ENCODE assay signal across 17 cellular contexts in genomic region chr1:115210302-115210711, GRCh38.
A peak's percentile ranks its signal among the peaks of the same experiment; 100 is the strongest.
DNase-seq lines count a peak whose midpoint lies in the region; ATAC-seq and TF ChIP-seq lines count a peak whose summit lies in the region.
"Had no signal": no experiment of that assay in that cellular context is flagged by ENCODE, and none has a peak within 500 bp of the region (broad histone marks: within the 10 kb centered on the region; RNA-seq: fewer than 3 reads in every experiment).

No MANE protein-coding gene starts in this region.

- H3K36me3 Mint-ChIP-seq in CD4-positive, alpha-beta T cell (ENCODE audit: low read depth): no peaks in the 10 kb centered on the region
- H3K36me3 Mint-ChIP-seq: natural killer cell had no signal

- no peak overlapping the region for H3K23ac ChIP-seq in trophoblast cell (ENCODE audit: low read length)

- H3K27ac ChIP-seq in mammary epithelial cell (ENCODE audit: insufficient read depth, low read depth, low read length) (no peak overlapping the region), trophoblast cell (ENCODE audit: low read depth, low read length) (no peak overlapping the region)
- H3K27ac ChIP-seq in CD4-positive, alpha-beta T cell (ENCODE audit: low read depth, low read length): no peak overlapping the region
- H3K27ac ChIP-seq: suprapubic skin had no signal

- H3K9ac ChIP-seq in mammary epithelial cell (ENCODE audit: insufficient read depth, low read length) (no peak overlapping the region), trophoblast cell (ENCODE audit: low read length) (no peak overlapping the region)

- BruUV-seq in mammary epithelial cell (replicated peaks; lab: Mats Ljungman, UMichigan): no TSS peak

- no peaks in the 10 kb centered on the region for H3K36me3 ChIP-seq in mammary epithelial cell (ENCODE audit: insufficient read depth, low read length)
- H3K36me3 ChIP-seq in trophoblast cell (ENCODE audit: control insufficient read depth in 1 of 2, insufficient read depth in 2 of 2, low read length in 2 of 2): no peaks in the 10 kb centered on the region
- H3K36me3 ChIP-seq: suprapubic skin had no signal

- H3K4me1 ChIP-seq in mammary epithelial cell (ENCODE audit: insufficient read depth, low read length): peaks cover 19% of the 10 kb centered on the region
- peaks cover 6 to 9% of the 10 kb centered on the region in 2 experiments for H3K4me1 ChIP-seq in trophoblast cell (ENCODE audit: control insufficient read depth in 1 of 2, insufficient read depth in 2 of 2, low read length in 2 of 2)
- H3K4me1 ChIP-seq: suprapubic skin had no signal

- H3K4me2 ChIP-seq in mammary epithelial cell (ENCODE audit: insufficient read depth, low read depth, low read length) (peak overlapping the region; percentile 11), trophoblast cell (ENCODE audit: low read length) (no peak overlapping the region)

- H4K12ac ChIP-seq in trophoblast cell (ENCODE audit: low read depth, low read length): no peak overlapping the region

- H2AFZ ChIP-seq in mammary epithelial cell (ENCODE audit: low read depth, low read length): no peak overlapping the region
- no peak overlapping the region for H2AFZ ChIP-seq in trophoblast cell (ENCODE audit: insufficient read depth, low read length, poor library complexity)

- H3K27ac Mint-ChIP-seq in CD4-positive, alpha-beta T cell: no peak overlapping the region
- H3K27ac Mint-ChIP-seq: activated B cell treated with CpG ODN at 0.5 μM for 24 hours, B cell, natural killer cell had no signal

- 32% methylated on average over 4 of the region's 4 CpGs for WGBS in mammary epithelial cell (ENCODE audit: low coverage, missing lambda C conversion rate)
- WGBS in trophoblast cell (ENCODE audit: extremely low coverage, insufficient coverage, insufficient read length): no CpG with 5 or more reads among the region's 4 CpGs

- POLR2A ChIA-PET in CD4-positive, alpha-beta T cell (lab: Charles Lee): no interaction called here

- no peak for TF ChIP-seq CTCF in mammary epithelial cell (conservative IDR thresholded peaks at IDR 0.05 in 1 of 2, IDR thresholded peaks at IDR 0.05 in 1 of 2; ENCODE audit: extremely low read depth in 1 of 2, insufficient read depth in 1 of 2, low read depth in 1 of 2, low read length in 2 of 2)
- no peak for TF ChIP-seq CTCF in CD4-positive, alpha-beta T cell (IDR thresholded peaks at IDR 0.05)

- in situ Hi-C loops in mammary epithelial cell (cut with MboI; ENCODE audit: low sequenced_read_pairs in 2 of 2): no loop called here

- H3K18ac ChIP-seq in trophoblast cell (ENCODE audit: low read length): no peak overlapping the region

- ATAC-seq in HG02759 (IDR thresholded peaks at IDR 0.05; ENCODE audit: unreplicated experiment) (no peak), GM21381 (IDR thresholded peaks at IDR 0.05; ENCODE audit: unreplicated experiment) (no peak)
- no peak for ATAC-seq in CD4-positive, alpha-beta T cell (ENCODE audit: poor library complexity)
- ATAC-seq: natural killer cell had no signal

- H2BK5ac ChIP-seq in trophoblast cell (ENCODE audit: low read depth, low read length, poor library complexity): no peak overlapping the region

- no peak overlapping the region for H4K8ac ChIP-seq in trophoblast cell (ENCODE audit: low read depth, low read length)

- H3K27me3 ChIP-seq in mammary epithelial cell (ENCODE audit: insufficient read depth, low read length) (no peaks in the 10 kb centered on the region), trophoblast cell (ENCODE audit: insufficient read depth, low read length) (no peaks in the 10 kb centered on the region)
- H3K27me3 ChIP-seq in CD4-positive, alpha-beta T cell (ENCODE audit: control insufficient read depth, insufficient read depth, low read length): no peaks in the 10 kb centered on the region
- H3K27me3 ChIP-seq: suprapubic skin had no signal

- H2BK12ac ChIP-seq in trophoblast cell (ENCODE audit: low read length): no peak overlapping the region

- H2AK5ac ChIP-seq in trophoblast cell (ENCODE audit: low read length): no peak overlapping the region

- H4K20me1 ChIP-seq in mammary epithelial cell (ENCODE audit: insufficient read depth, low read length): no peaks in the 10 kb centered on the region

- H2BK120ac ChIP-seq in trophoblast cell (ENCODE audit: insufficient read depth, low read length, poor library complexity): no peak overlapping the region

- H3K9me3 ChIP-seq in mammary epithelial cell (replicated peaks; ENCODE audit: insufficient read depth, low read length) (no peaks in the 10 kb centered on the region), trophoblast cell (ENCODE audit: insufficient read depth, low read depth, low read length) (no peaks in the 10 kb centered on the region)
- H3K9me3 ChIP-seq in CD4-positive, alpha-beta T cell (ENCODE audit: control insufficient read depth, low read length): no peaks in the 10 kb centered on the region
- H3K9me3 ChIP-seq: suprapubic skin had no signal

- H3K4ac ChIP-seq in trophoblast cell (ENCODE audit: low read depth, low read length): no peak overlapping the region

- no peak overlapping the region for H3K14ac ChIP-seq in trophoblast cell (ENCODE audit: low read length)

- intact Hi-C loops in mammary epithelial cell (cut with micrococcal nuclease): loop anchor here (1.0 to 2.0 kb wide), 3 partner anchors 20 to 48 kb away; no protein-coding TSS in a partner anchor
- intact Hi-C loops in CD4-positive, alpha-beta T cell (cut with DNase I, micrococcal nuclease): no loop called here

- no peak overlapping the region for H4K91ac ChIP-seq in trophoblast cell (ENCODE audit: low read depth, low read length)

- CTCF ChIA-PET in mammary epithelial cell (lab: Charles Lee; ENCODE audit: low non-redundant PET): interaction anchor here (0.5 to 0.7 kb wide), 3 partner anchors 27 to 259 kb away, joined by 3 to 6 read pairs (median 4); no protein-coding TSS in a partner anchor
- CTCF ChIA-PET in CD4-positive, alpha-beta T cell (lab: Charles Lee): no interaction called here

- H3K4me3 ChIP-seq in mammary epithelial cell (replicated peaks in 1 of 3; ENCODE audit: insufficient read depth in 1 of 3, low read depth in 2 of 3, low read length in 3 of 3) (no peak overlapping the region), trophoblast cell (ENCODE audit: low read depth, low read length) (no peak overlapping the region)
- H3K4me3 ChIP-seq: suprapubic skin had no signal

- H3K79me2 ChIP-seq in mammary epithelial cell (ENCODE audit: insufficient read depth, low read length) (no peaks in the 10 kb centered on the region), trophoblast cell (ENCODE audit: control insufficient read depth, insufficient read depth, low read length, poor library complexity) (no peaks in the 10 kb centered on the region)

- dilution Hi-C loops in mammary epithelial cell (cut with HindIII; ENCODE audit: low sequenced_read_pairs): no loop called here

- H3K9me3 Mint-ChIP-seq in CD4-positive, alpha-beta T cell: no peaks in the 10 kb centered on the region
- H3K9me3 Mint-ChIP-seq: natural killer cell had no signal

- H3K4me1 Mint-ChIP-seq in CD4-positive, alpha-beta T cell (ENCODE audit: low read depth): no peaks in the 10 kb centered on the region
- H3K4me1 Mint-ChIP-seq: activated B cell treated with CpG ODN at 0.5 μM for 24 hours, B cell, natural killer cell had no signal

- peaks cover 13% of the 10 kb centered on the region for H3K27me3 Mint-ChIP-seq in CD4-positive, alpha-beta T cell
- H3K27me3 Mint-ChIP-seq: activated B cell treated with CpG ODN at 0.5 μM for 24 hours, B cell had no signal

- H3K4me3 Mint-ChIP-seq in CD4-positive, alpha-beta T cell: no peak overlapping the region
- H3K4me3 Mint-ChIP-seq: activated B cell treated with CpG ODN at 0.5 μM for 24 hours, B cell, natural killer cell had no signal

- peaks cover 5% of the 10 kb centered on the region for H3K79me1 ChIP-seq in trophoblast cell (ENCODE audit: low read length)

- DNase-seq in HCEC 1CT (peak; percentile 65), NCI-H460 (ENCODE audit: extremely low read depth, low read depth) (peak; percentile 11), mammary epithelial cell (peak; percentile 81), trophoblast cell (peak; percentile 92 to 99)
- DNase-seq in CD4-positive, alpha-beta T cell: no peak
- DNase-seq: activated B cell treated with CpG ODN at 0.5 μM for 24 hours; activated gamma-delta T cell; natural killer cell; NCI-H1417 treated with DMSO at 0.1 percent for 48 hours; RPMI8226; small intestine; stimulated activated CD4-positive, alpha-beta T cell treated with anti-CD3 and anti-CD28 coated beads, Interleukin-4, amount 100 ng/mL, for 4 hours; stimulated activated CD8-positive, alpha-beta memory T cell treated with anti-CD3 and anti-CD28 coated beads, Interleukin-4, amount 100 ng/mL, for 48 hours had no signal

Comparison
In these comparisons a context has a peak if more than half of its experiments do, and no peak if none do; other contexts are left out.
1. DNase-seq: peak in HCEC 1CT (single experiment), NCI-H460 (single experiment), mammary epithelial cell (single experiment) and trophoblast cell (2 of 2); none in CD4-positive, alpha-beta T cell (0 of 10).